Comparison of ENCODE assay signal across 17 cellular contexts in genomic region chr5:74634611-74635286, GRCh38.
"Had no signal": no experiment of that assay in that cellular context is flagged by ENCODE, and none has a peak within 500 bp of the region (broad histone marks: within the 10 kb centered on the region; RNA-seq: fewer than 3 reads in every experiment).

No MANE protein-coding gene starts in this region.

- H3K27ac ChIP-seq: cardiac muscle cell, colonic mucosa, esophagus muscularis mucosa, left ventricle myocardium inferior, tibial artery had no signal

- H3K27ac Mint-ChIP-seq: activated naive CD4-positive, alpha-beta T cell treated with anti-CD3 and anti-CD28 coated beads for 36 hours; activated naive CD8-positive, alpha-beta T cell treated with anti-CD3 and anti-CD28 coated beads, Interleukin-2, amount 50 U/mL, for 24 hours; stimulated activated memory B cell treated with anti-CD40 and anti-IgM and Interleukin-4, amounts not matched to agents 10 μg/mL and 1 μg/mL and 100 μg/mL, for 72 hours; T-cell had no signal

- H3K4me3 ChIP-seq: cardiac muscle cell, colonic mucosa, esophagus muscularis mucosa, left ventricle myocardium inferior, tibial artery had no signal

- H3K9me3 ChIP-seq: colonic mucosa, esophagus muscularis mucosa, left ventricle myocardium inferior, SK-N-SH, tibial artery had no signal

- H3K9me3 Mint-ChIP-seq: activated naive CD4-positive, alpha-beta T cell treated with anti-CD3 and anti-CD28 coated beads for 36 hours; activated naive CD8-positive, alpha-beta T cell treated with anti-CD3 and anti-CD28 coated beads, Interleukin-2, amount 50 U/mL, for 24 hours; naive thymus-derived CD8-positive, alpha-beta T cell; stimulated activated memory B cell treated with anti-CD40 and anti-IgM and Interleukin-4, amounts not matched to agents 10 μg/mL and 1 μg/mL and 100 μg/mL, for 72 hours; T-cell had no signal

- H3K36me3 Mint-ChIP-seq: naive thymus-derived CD8-positive, alpha-beta T cell had no signal

- H3K9me2 ChIP-seq: SK-N-SH had no signal

- DNase-seq: activated naive CD4-positive, alpha-beta T cell treated with anti-CD3 and anti-CD28 coated beads for 36 hours; activated naive CD8-positive, alpha-beta T cell treated with anti-CD3 and anti-CD28 coated beads, Interleukin-2, amount 50 U/mL, for 24 hours; aorta; colonic mucosa; left ventricle myocardium inferior; mesenchymal stem cell; naive thymus-derived CD8-positive, alpha-beta T cell; SK-N-SH; stimulated activated CD4-positive, alpha-beta T cell treated with anti-CD3 and anti-CD28 coated beads, Interleukin-12 subunit alpha, Interleukin-12 subunit beta, amount 100 ng/mL, for 4 hours; stimulated activated CD4-positive, alpha-beta T cell treated with anti-CD3 and anti-CD28 coated beads, Interleukin-2, amount 100 ng/mL, for 24 hours; T-cell; T-helper 9 cell; tibial artery had no signal

- H3K27me3 Mint-ChIP-seq: stimulated activated memory B cell treated with anti-CD40 and anti-IgM and Interleukin-4, amounts not matched to agents 10 μg/mL and 1 μg/mL and 100 μg/mL, for 72 hours had no signal

- ATAC-seq: activated CD4-positive, CD25-positive, alpha-beta regulatory T cell treated with anti-CD3 and anti-CD28 coated beads, Interleukin-2, amount 50 U/mL, for 24 hours; activated naive CD8-positive, alpha-beta T cell treated with anti-CD3 and anti-CD28 coated beads, Interleukin-2, amount 50 U/mL, for 24 hours; naive thymus-derived CD8-positive, alpha-beta T cell; stimulated activated memory B cell treated with anti-CD40 and anti-IgM and Interleukin-4, amounts not matched to agents 10 μg/mL and 1 μg/mL and 100 μg/mL, for 72 hours; T-cell had no signal

- H3K27me3 ChIP-seq: cardiac muscle cell, colonic mucosa, esophagus muscularis mucosa, tibial artery had no signal

- H3K4me3 Mint-ChIP-seq: activated naive CD4-positive, alpha-beta T cell treated with anti-CD3 and anti-CD28 coated beads for 36 hours; activated naive CD8-positive, alpha-beta T cell treated with anti-CD3 and anti-CD28 coated beads, Interleukin-2, amount 50 U/mL, for 24 hours; stimulated activated memory B cell treated with anti-CD40 and anti-IgM and Interleukin-4, amounts not matched to agents 10 μg/mL and 1 μg/mL and 100 μg/mL, for 72 hours; T-cell had no signal

- H3K36me3 ChIP-seq: cardiac muscle cell, tibial artery had no signal
